ENCODE assay signal across 11 cellular contexts in the genomic region with DNA sequence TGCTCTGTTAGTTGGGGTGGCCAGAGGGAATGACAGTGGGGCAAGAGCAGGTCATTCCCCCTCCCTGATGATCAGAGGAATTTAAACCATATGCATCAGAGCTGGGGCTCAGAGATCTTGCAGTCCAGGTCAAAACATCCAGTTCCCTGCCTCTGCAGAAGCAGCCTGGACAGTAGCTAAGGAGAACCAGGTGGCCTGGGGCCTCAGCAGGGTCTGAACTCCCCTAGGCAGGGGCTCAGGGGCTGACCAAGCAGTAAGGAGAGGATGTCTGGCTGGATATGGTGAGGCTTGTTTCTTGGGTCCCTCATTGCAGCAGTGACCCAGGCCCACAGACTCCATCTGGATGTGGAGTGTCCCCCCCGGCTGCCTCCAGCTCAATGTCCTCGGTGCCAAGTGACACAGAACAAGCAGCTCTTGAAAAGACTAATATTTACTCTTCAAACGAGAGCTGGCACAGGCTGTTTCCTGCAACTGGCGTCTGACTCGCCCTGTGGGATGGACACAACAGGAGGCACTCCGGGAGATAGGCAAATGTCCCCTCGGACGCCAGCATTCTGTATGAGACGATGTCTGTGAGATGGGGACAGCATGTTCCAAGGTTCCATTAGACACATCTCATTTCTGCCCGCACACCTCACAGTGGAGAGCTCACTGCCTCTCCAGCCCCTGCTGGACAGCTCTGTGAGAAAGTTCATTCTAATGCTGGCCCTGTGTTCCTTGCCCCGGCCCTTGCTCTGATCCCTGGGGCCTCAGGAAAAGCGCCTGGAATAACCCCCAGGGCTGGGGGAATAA. TPM values are rescaled to one million over a fixed set of nuclear protein-coding genes. Genes with fewer than 3 reads are reported as not detected.
DNase-seq lines count a peak whose midpoint lies in the region; ATAC-seq and TF ChIP-seq lines count a peak whose summit lies in the region.
"Had no signal": no experiment of that assay in that cellular context is flagged by ENCODE, and none has a peak within 500 bp of the region (broad histone marks: within the 10 kb centered on the region; RNA-seq: fewer than 3 reads in every experiment).

No MANE protein-coding gene starts in this region.

- H3K27ac ChIP-seq in lung (ENCODE audit: low read depth in 1 of 2, low read length in 1 of 2) (peak overlapping the region; percentile 68 to 88), neuronal stem cell (replicated peaks; ENCODE audit: low read length) (no peak overlapping the region)

- H2BK5ac ChIP-seq in neuronal stem cell (ENCODE audit: low read length), result no peak overlapping the region

- H3K4me2 ChIP-seq in neuronal stem cell (ENCODE audit: insufficient read depth, low read length, poor library complexity, severe bottlenecking), result no peak overlapping the region

- H3K27ac Mint-ChIP-seq in chondrocyte (ENCODE audit: unreplicated experiment), result peak overlapping the region; percentile 59
- H3K27ac Mint-ChIP-seq: activated naive CD4-positive, alpha-beta T cell treated with anti-CD3 and anti-CD28 coated beads, Interleukin-2, amount 50 U/mL, for 72 hours had no signal

- peak; percentile 60 for ATAC-seq in lung (ENCODE audit: insufficient read depth, low FRiP score)
- no peak for ATAC-seq in stimulated activated naive CD8-positive, alpha-beta T cell treated with anti-CD3 and anti-CD28 coated beads, Interleukin-15, Interleukin-2, amounts not matched to agents 100 U/mL and 50 U/mL, for 24 hours
- ATAC-seq: activated naive CD4-positive, alpha-beta T cell treated with anti-CD3 and anti-CD28 coated beads, Interleukin-2, amount 50 U/mL, for 72 hours; stimulated activated naive CD8-positive, alpha-beta T cell treated with anti-CD3 and anti-CD28 coated beads, Interleukin-15, amount 100 ng/mL, for 72 hours had no signal

- no peak overlapping the region for H4K8ac ChIP-seq in neuronal stem cell (ENCODE audit: low read depth, low read length)

- H3K4ac ChIP-seq in neuronal stem cell (ENCODE audit: low read length), result no peak overlapping the region

- no peak overlapping the region for H3K9ac ChIP-seq in neuronal stem cell (ENCODE audit: low read depth, low read length, poor library complexity)

- H3K4me1 Mint-ChIP-seq in chondrocyte (ENCODE audit: low read depth), result peaks cover 39% of the 10 kb centered on the region
- H3K4me1 Mint-ChIP-seq: stimulated activated naive CD8-positive, alpha-beta T cell treated with anti-CD3 and anti-CD28 coated beads, Interleukin-15, amount 100 ng/mL, for 72 hours had no signal

- H3K9me3 Mint-ChIP-seq in chondrocyte (ENCODE audit: low read depth), result no peaks in the 10 kb centered on the region
- H3K9me3 Mint-ChIP-seq: activated naive CD4-positive, alpha-beta T cell treated with anti-CD3 and anti-CD28 coated beads, Interleukin-2, amount 50 U/mL, for 72 hours; stimulated activated naive CD8-positive, alpha-beta T cell treated with anti-CD3 and anti-CD28 coated beads, Interleukin-15, amount 100 ng/mL, for 72 hours had no signal

- no peaks in the 10 kb centered on the region for H3K27me3 ChIP-seq in lung (ENCODE audit: control insufficient read depth, insufficient read depth)
- H3K27me3 ChIP-seq in neuronal stem cell (ENCODE audit: control insufficient read depth in 3 of 3, insufficient read depth in 3 of 3, low read depth in 1 of 3, low read length in 3 of 3), result no peaks in the 10 kb centered on the region
- H3K27me3 ChIP-seq: BLaER1 treated with 17β-estradiol and CSF1 and Interleukin-3, amounts not matched to agents 10 nM and 100 nM had no signal

- H2AFZ ChIP-seq in neuronal stem cell (ENCODE audit: low read length), result no peak overlapping the region

- TF ChIP-seq CTCF in AG09319 (IDR thresholded peaks at IDR 0.05; ENCODE audit: low read depth, low read length), result peak; percentile 6
- TF ChIP-seq CTCF in chondrocyte (IDR thresholded peaks at IDR 0.05), result peak; percentile 60
- no peak for TF ChIP-seq CTCF in lung (IDR thresholded peaks at IDR 0.05; ENCODE audit: control extremely low read depth, extremely low read depth)

- no peak overlapping the region for H2BK120ac ChIP-seq in neuronal stem cell (ENCODE audit: low read depth, low read length)

- no peak overlapping the region for H3K18ac ChIP-seq in neuronal stem cell (ENCODE audit: low read length)

- H3K4me1 ChIP-seq in lung (ENCODE audit: control insufficient read depth in 2 of 2, insufficient read depth in 2 of 2, low read length in 2 of 2), result peaks cover 0 to 27% of the 10 kb centered on the region in 2 donors
- H3K4me1 ChIP-seq in neuronal stem cell (ENCODE audit: control insufficient read depth in 2 of 2, insufficient read depth in 1 of 2, low read depth in 1 of 2, low read length in 2 of 2), result no peaks in the 10 kb centered on the region

- H2BK12ac ChIP-seq in neuronal stem cell (ENCODE audit: low read length), result no peak overlapping the region

- no peak overlapping the region for H3K23ac ChIP-seq in neuronal stem cell (ENCODE audit: low read depth, low read length, poor library complexity)

- WGBS in lung, 2 donors, result 39 to 49% methylated on average over 12 of the region's 12 CpGs
- no CpG with 5 or more reads among the region's 12 CpGs for WGBS in neuronal stem cell (ENCODE audit: extremely low coverage in 2 of 2, insufficient read length in 2 of 2, insufficient replicate concordance in 1 of 2), 2 donors

- DNase-seq in AG09319 (ENCODE audit: extremely low read depth, low read depth) (no peak), NCI-H2029 treated with DMSO at 0.1 percent for 48 hours (lab: John Stamatoyannopoulos, UW) (peak; percentile 87), chondrocyte (ENCODE audit: low spot score) (no peak), lung (ENCODE audit: low spot score) (peak; percentile 79), neuronal stem cell (ENCODE audit: low spot score) (no peak), kidney tubule cell (ENCODE audit: low spot score) (no peak), NOMO-1 (lab: John Stamatoyannopoulos, UW; ENCODE audit: unreplicated experiment in 2 of 2) (no peak)
- no peak for DNase-seq in stimulated activated naive CD8-positive, alpha-beta T cell treated with anti-CD3 and anti-CD28 coated beads, Interleukin-15, Interleukin-2, amounts not matched to agents 100 U/mL and 50 U/mL, for 24 hours
- DNase-seq: stimulated activated naive CD8-positive, alpha-beta T cell treated with anti-CD3 and anti-CD28 coated beads, Interleukin-15, amount 100 ng/mL, for 72 hours had no signal

- H3K14ac ChIP-seq in neuronal stem cell (ENCODE audit: low read length), result no peak overlapping the region

- no peaks in the 10 kb centered on the region for H3K27me3 Mint-ChIP-seq in chondrocyte (ENCODE audit: low read depth)
- H3K27me3 Mint-ChIP-seq: stimulated activated naive CD8-positive, alpha-beta T cell treated with anti-CD3 and anti-CD28 coated beads, Interleukin-15, amount 100 ng/mL, for 72 hours had no signal

- H3K9me3 ChIP-seq in lung (ENCODE audit: control insufficient read depth in 2 of 2, insufficient read depth in 1 of 2, low read length in 1 of 2) (no peaks in the 10 kb centered on the region), neuronal stem cell (replicated peaks in 1 of 2; ENCODE audit: control insufficient read depth in 2 of 2, insufficient read depth in 1 of 2, low read depth in 1 of 2, low read length in 2 of 2) (no peaks in the 10 kb centered on the region)
- H3K9me3 ChIP-seq: BLaER1 treated with 17β-estradiol and CSF1 and Interleukin-3, amounts not matched to agents 10 nM and 100 nM had no signal

- H3K36me3 Mint-ChIP-seq in chondrocyte (ENCODE audit: low read depth), result peaks cover 3% of the 10 kb centered on the region
- H3K36me3 Mint-ChIP-seq: activated naive CD4-positive, alpha-beta T cell treated with anti-CD3 and anti-CD28 coated beads, Interleukin-2, amount 50 U/mL, for 72 hours had no signal

- no peak overlapping the region for H2BK15ac ChIP-seq in neuronal stem cell (ENCODE audit: low read length)

- no peak overlapping the region for H2AK5ac ChIP-seq in neuronal stem cell (ENCODE audit: low read depth, low read length)

- no peaks in the 10 kb centered on the region for H3K79me1 ChIP-seq in neuronal stem cell (ENCODE audit: low read depth, low read length)

- no peak overlapping the region for H3K4me3 ChIP-seq in lung
- H3K4me3 ChIP-seq in neuronal stem cell (ENCODE audit: low read length in 2 of 2), result no peak overlapping the region
- H3K4me3 ChIP-seq: BLaER1 treated with 17β-estradiol and CSF1 and Interleukin-3, amounts not matched to agents 10 nM and 100 nM had no signal

- H4K91ac ChIP-seq in neuronal stem cell (ENCODE audit: low read depth, low read length, poor library complexity), result no peak overlapping the region

- H3K36me3 ChIP-seq in lung (ENCODE audit: control insufficient read depth in 2 of 2, insufficient read depth in 2 of 2, low read length in 2 of 2), result peaks cover 0 to 4% of the 10 kb centered on the region in 2 donors
- peaks cover 0 to 27% of the 10 kb centered on the region in 2 donors for H3K36me3 ChIP-seq in neuronal stem cell (replicated peaks in 1 of 2; ENCODE audit: control insufficient read depth in 2 of 2, insufficient read depth in 2 of 2, low read length in 2 of 2)

- H3K4me3 Mint-ChIP-seq in chondrocyte (ENCODE audit: unreplicated experiment), result no peak overlapping the region
- H3K4me3 Mint-ChIP-seq: stimulated activated naive CD8-positive, alpha-beta T cell treated with anti-CD3 and anti-CD28 coated beads, Interleukin-15, amount 100 ng/mL, for 72 hours had no signal

RNA-seq across cellular contexts. Expression of a gene that starts 37.1 kb away (rescaled TPM):
- total RNA-seq in chondrocyte, result 49.8 to 55.8 TPM (median 55.0 TPM) in 3 replicates
- 10 to 100 TPM; 35.1 to 61.4 TPM for total RNA-seq in lung
- polyA plus RNA-seq in lung, result 10 to 100 TPM; 23.3 to 34.8 TPM
- polyA plus RNA-seq in neuronal stem cell (2013, experiment 1 of 2), result 30.9 TPM
- polyA plus RNA-seq in neuronal stem cell (2013, experiment 2 of 2), result 29.4 TPM

RNA-seq across cellular contexts. Expression of a gene that starts 42.2 kb away (rescaled TPM):
- total RNA-seq in chondrocyte (5.8 to 17.0 TPM (median 6.1 TPM) in 3 replicates), lung (10 to 100 TPM; 24.8 to 77.0 TPM)
- polyA plus RNA-seq in lung, result 10 to 100 TPM; 52.9 to 89.8 TPM
- 1.1 TPM for polyA plus RNA-seq in neuronal stem cell (2013, experiment 1 of 2)
- 1.00 TPM for polyA plus RNA-seq in neuronal stem cell (2013, experiment 2 of 2)

RNA-seq across cellular contexts. Expression of a gene that starts 46.0 kb away (rescaled TPM):
- total RNA-seq in chondrocyte (13.5 to 18.5 TPM (median 14.5 TPM) in 3 replicates), lung (10 to 100 TPM; 14.0 to 20.3 TPM)
- 10 to 100 TPM; 30.3 to 65.7 TPM for polyA plus RNA-seq in lung
- polyA plus RNA-seq in neuronal stem cell (2013, experiment 1 of 2), result 75.6 TPM
- polyA plus RNA-seq in neuronal stem cell (2013, experiment 2 of 2), result 77.7 TPM

RNA-seq across cellular contexts. Expression of a gene that starts 55.8 kb away (rescaled TPM):
- 49.7 to 71.5 TPM (median 50.0 TPM) in 3 replicates for total RNA-seq in chondrocyte
- total RNA-seq in lung, result 100 to 1,000 TPM in 1 of 2 donors, 10 to 100 TPM in 1; 67.7 to 291 TPM
- polyA plus RNA-seq in lung, result 10 to 100 TPM; 15.3 to 38.1 TPM
- polyA plus RNA-seq in neuronal stem cell (2013, experiment 1 of 2), result 57.4 TPM
- polyA plus RNA-seq in neuronal stem cell (2013, experiment 2 of 2), result 60.9 TPM

Comparison
In these comparisons a context has a peak if more than half of its experiments do, and no peak if none do; other contexts are left out.
1. DNase-seq: peak in NCI-H2029 treated with DMSO at 0.1 percent for 48 hours (single experiment) and lung (single experiment); none in AG09319 (single experiment), chondrocyte (single experiment), neuronal stem cell (single experiment), kidney tubule cell (single experiment), NOMO-1 (0 of 2) and stimulated activated naive CD8-positive, alpha-beta T cell treated with anti-CD3 and anti-CD28 coated beads, Interleukin-15, Interleukin-2, amounts not matched to agents 100 U/mL and 50 U/mL, for 24 hours (single experiment).